1 cellular context compared by ENCODE assay signal in genomic region chr6:13614926-13615801, GRCh38.
A peak's percentile ranks its signal among the peaks of the same experiment; 100 is the strongest.
TF ChIP-seq lines count a peak whose summit lies in the region.

Gene NOL7, plus strand, starts transcription at chr6:13615335. Its CDS starts 24 bp downstream, at chr6:13615359.

TF ChIP-seq in HCT116, 20 proteins besides CTCF, POLR2A, EP300 and RAD21 (continued from another document):
- TF ChIP-seq REST (IDR thresholded peaks at IDR 0.05; ENCODE audit: low read depth) (no peak), ATF3 (IDR thresholded peaks at IDR 0.05) (no peak), JUND (IDR thresholded peaks at IDR 0.05) (no peak), MAX (IDR thresholded peaks at IDR 0.05) (peak; percentile 99)
